9 cellular contexts compared by ENCODE assay signal in the genomic region with DNA sequence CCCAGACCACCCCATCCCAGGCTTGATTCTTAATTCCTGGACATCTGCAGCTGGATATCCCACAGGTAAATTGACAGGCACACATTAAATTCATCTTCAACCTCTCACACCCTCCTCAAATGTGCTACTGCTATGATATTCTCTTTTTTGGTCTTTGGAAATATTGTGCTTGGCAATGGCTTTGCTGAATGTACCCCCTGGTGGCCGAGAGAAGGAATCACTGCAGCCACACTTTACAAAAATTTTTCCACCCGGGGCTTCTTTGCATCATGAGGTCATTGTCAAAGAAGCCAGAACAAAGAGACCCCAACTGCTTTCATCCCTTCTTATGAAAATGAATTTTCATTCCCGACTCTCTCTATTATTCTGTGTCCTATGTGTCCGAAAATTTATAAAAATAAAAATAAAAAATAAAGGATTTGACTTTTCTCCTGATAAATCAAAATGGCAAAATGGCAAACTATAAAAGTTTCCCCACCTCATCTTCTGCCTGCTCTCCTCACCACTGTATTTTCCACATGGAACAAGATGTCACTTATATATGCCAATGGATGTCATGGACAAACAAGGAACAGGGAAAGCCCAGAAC. TPM values are rescaled to one million over a fixed set of nuclear protein-coding genes. Genes with fewer than 3 reads are reported as not detected.
DNase-seq lines count a peak whose midpoint lies in the region; ATAC-seq and TF ChIP-seq lines count a peak whose summit lies in the region.
"Had no signal": no experiment of that assay in that cellular context is flagged by ENCODE, and none has a peak within 500 bp of the region (broad histone marks: within the 10 kb centered on the region; RNA-seq: fewer than 3 reads in every experiment).

No MANE protein-coding gene starts in this region.

- H3F3A ChIP-seq in neural cell (ENCODE audit: insufficient read depth, low read length, poor library complexity, severe bottlenecking) = no peaks in the 10 kb centered on the region

- H3K4me3 Mint-ChIP-seq in activated T-helper 17 cell treated with anti-CD3 and anti-CD28 coated beads, Interleukin-2, amount 50 U/mL, for 72 hours = no peak overlapping the region

- no peaks in the 10 kb centered on the region for H3K4me1 Mint-ChIP-seq in activated T-helper 17 cell treated with anti-CD3 and anti-CD28 coated beads, Interleukin-2, amount 50 U/mL, for 72 hours

- H3K4me2 ChIP-seq in neural cell (ENCODE audit: low read length) = no peak overlapping the region

- in situ Hi-C loops in HAP-1 (cut with MboI; ENCODE audit: low sequenced_read_pairs) = no loop called here

- no peaks in the 10 kb centered on the region for H4K20me1 ChIP-seq in neural cell (ENCODE audit: insufficient read depth)
- H4K20me1 ChIP-seq: BLaER1 treated with 17β-estradiol and CSF1 and Interleukin-3, amounts not matched to agents 10 nM and 100 nM had no signal

- TF ChIP-seq EP300 in neural cell (conservative IDR thresholded peaks at IDR 0.05; ENCODE audit: poor library complexity, severe bottlenecking) = no peak

- H3K27ac Mint-ChIP-seq in activated T-helper 17 cell treated with anti-CD3 and anti-CD28 coated beads, Interleukin-2, amount 50 U/mL, for 72 hours = no peak overlapping the region

- intact Hi-C loops in dorsolateral prefrontal cortex (cut with DNase I) = loop anchor here (5.0 to 10.0 kb wide), 3 partner anchors 176 to 591 kb away; a partner anchor contains a TSS

- no peaks in the 10 kb centered on the region for H3K9me2 ChIP-seq in neural cell (ENCODE audit: insufficient read depth, low read length)

- H3K9me3 Mint-ChIP-seq in activated T-helper 17 cell treated with anti-CD3 and anti-CD28 coated beads, Interleukin-2, amount 50 U/mL, for 72 hours = no peaks in the 10 kb centered on the region

- H3K9me3 ChIP-seq in HAP-1 (no peaks in the 10 kb centered on the region), neural cell (ENCODE audit: low read length) (no peaks in the 10 kb centered on the region)
- H3K9me3 ChIP-seq: BLaER1 treated with 17β-estradiol and CSF1 and Interleukin-3, amounts not matched to agents 10 nM and 100 nM had no signal

- no peak for ATAC-seq in activated T-helper 17 cell treated with anti-CD3 and anti-CD28 coated beads, Interleukin-2, amount 50 U/mL, for 72 hours (replicated peaks)

- DNase-seq in NCI-H1417 (lab: John Stamatoyannopoulos, UW) (peak; percentile 2 to 29 (median 16)), NCI-H1417 treated with DMSO at 0.1 percent for 48 hours (lab: John Stamatoyannopoulos, UW) (no peak), HAP-1 (ENCODE audit: low spot score in 2 of 2) (peak; percentile 44 to 50), NCI-H748 (lab: John Stamatoyannopoulos, UW; ENCODE audit: unreplicated experiment) (peak; percentile 4), dorsolateral prefrontal cortex (no peak), COR-L47 (lab: John Stamatoyannopoulos, UW) (no peak)

- H3K36me3 Mint-ChIP-seq in activated T-helper 17 cell treated with anti-CD3 and anti-CD28 coated beads, Interleukin-2, amount 50 U/mL, for 72 hours (ENCODE audit: low read depth) = no peaks in the 10 kb centered on the region

- no peak overlapping the region for H3K9ac ChIP-seq in neural cell (ENCODE audit: low read length)
- H3K9ac ChIP-seq: BLaER1 treated with 17β-estradiol and CSF1 and Interleukin-3, amounts not matched to agents 10 nM and 100 nM had no signal

- peaks cover 10% of the 10 kb centered on the region for H3K27me3 ChIP-seq in HAP-1 (ENCODE audit: low read depth)
- H3K27me3 ChIP-seq in dorsolateral prefrontal cortex = peaks cover 0 to 3% (median 0%) of the 10 kb centered on the region in 45 donors
- H3K27me3 ChIP-seq in neural cell (ENCODE audit: insufficient read depth, low read depth, low read length) = no peaks in the 10 kb centered on the region

- H2AFZ ChIP-seq in neural cell (ENCODE audit: low read depth, low read length) = no peak overlapping the region

- H3K27ac ChIP-seq in dorsolateral prefrontal cortex = peak overlapping the region in 7 of 59 donors; percentile 24 to 49 (median 33)
- no peak overlapping the region for H3K27ac ChIP-seq in neural cell (ENCODE audit: low read length)
- H3K27ac ChIP-seq: BLaER1 treated with 17β-estradiol and CSF1 and Interleukin-3, amounts not matched to agents 10 nM and 100 nM had no signal

- peaks cover 9% of the 10 kb centered on the region for H3K4me1 ChIP-seq in HAP-1

- peak; percentile 69 for TF ChIP-seq RAD21 in neural cell (conservative IDR thresholded peaks at IDR 0.05)

- H3K79me2 ChIP-seq in neural cell (replicated peaks; ENCODE audit: insufficient read depth, low read length) = no peaks in the 10 kb centered on the region

- peak; percentile 64 to 96 (median 88) for TF ChIP-seq CTCF in dorsolateral prefrontal cortex (IDR thresholded peaks at IDR 0.05 in 54 of 56, conservative IDR thresholded peaks at IDR 0.05 in 2 of 56; ENCODE audit: low read depth in 1 of 56, partially characterized antibody in 56 of 56)
- peak; percentile 71 for TF ChIP-seq CTCF in neural cell (IDR thresholded peaks at IDR 0.05; ENCODE audit: poor library complexity, severe bottlenecking)

- H3K4me3 ChIP-seq in HAP-1 (no peak overlapping the region), dorsolateral prefrontal cortex (no peak overlapping the region), neural cell (ENCODE audit: low read length) (no peak overlapping the region)
- H3K4me3 ChIP-seq: BLaER1 treated with 17β-estradiol and CSF1 and Interleukin-3, amounts not matched to agents 10 nM and 100 nM had no signal

- H3K27me3 Mint-ChIP-seq in activated T-helper 17 cell treated with anti-CD3 and anti-CD28 coated beads, Interleukin-2, amount 50 U/mL, for 72 hours = peaks cover 17% of the 10 kb centered on the region

- no peaks in the 10 kb centered on the region for H3K36me3 ChIP-seq in HAP-1 (replicated peaks)
- no peaks in the 10 kb centered on the region for H3K36me3 ChIP-seq in neural cell (ENCODE audit: insufficient read depth, low read length)
- H3K36me3 ChIP-seq: BLaER1 treated with 17β-estradiol and CSF1 and Interleukin-3, amounts not matched to agents 10 nM and 100 nM had no signal

TF ChIP-seq in neural cell, 6 proteins besides CTCF, POLR2A, EP300 and RAD21:
- TF ChIP-seq EZH2 (IDR thresholded peaks at IDR 0.05; ENCODE audit: borderline replicate concordance, insufficient read depth, low read length, poor library complexity, severe bottlenecking) (no peak), SMC3 (conservative IDR thresholded peaks at IDR 0.05; ENCODE audit: poor library complexity) (peak; percentile 77)

RNA-seq across cellular contexts. Expression of a gene that starts 15.0 kb away (rescaled TPM):
- total RNA-seq in dorsolateral prefrontal cortex = 10 to 100 TPM in 91 of 120 experiments, 1 to 10 TPM in 29; 2.8 to 93.4 (median 15.1) TPM
- polyA plus RNA-seq in neural cell = 0.92 TPM in 1 of 2 replicates, not detected in the other
- polyA minus RNA-seq in neural cell = not detected in 2 replicates
- total RNA-seq in activated T-helper 17 cell treated with anti-CD3 and anti-CD28 coated beads, Interleukin-2, amount 50 U/mL, for 72 hours = 1 to 10 TPM; 1.5 to 3.1 TPM

RNA-seq across cellular contexts. Expression of a gene that starts 17.9 kb away (rescaled TPM):
- 1 to 10 TPM in 1 of 120 experiments, under 1 TPM in 1, not detected in 118; 0.33 to 1.8 TPM for total RNA-seq in dorsolateral prefrontal cortex
- polyA plus RNA-seq in neural cell = not detected in 2 replicates
- polyA minus RNA-seq in neural cell = not detected in 2 replicates
- total RNA-seq in activated T-helper 17 cell treated with anti-CD3 and anti-CD28 coated beads, Interleukin-2, amount 50 U/mL, for 72 hours = not detected

Comparison
In these comparisons a context has a peak if more than half of its experiments do, and no peak if none do; other contexts are left out.
1. DNase-seq: peak in NCI-H1417 (3 of 3), HAP-1 (2 of 2) and NCI-H748 (single experiment); none in NCI-H1417 treated with DMSO at 0.1 percent for 48 hours (single experiment), dorsolateral prefrontal cortex (0 of 10) and COR-L47 (single experiment).